In the genomic region with DNA sequence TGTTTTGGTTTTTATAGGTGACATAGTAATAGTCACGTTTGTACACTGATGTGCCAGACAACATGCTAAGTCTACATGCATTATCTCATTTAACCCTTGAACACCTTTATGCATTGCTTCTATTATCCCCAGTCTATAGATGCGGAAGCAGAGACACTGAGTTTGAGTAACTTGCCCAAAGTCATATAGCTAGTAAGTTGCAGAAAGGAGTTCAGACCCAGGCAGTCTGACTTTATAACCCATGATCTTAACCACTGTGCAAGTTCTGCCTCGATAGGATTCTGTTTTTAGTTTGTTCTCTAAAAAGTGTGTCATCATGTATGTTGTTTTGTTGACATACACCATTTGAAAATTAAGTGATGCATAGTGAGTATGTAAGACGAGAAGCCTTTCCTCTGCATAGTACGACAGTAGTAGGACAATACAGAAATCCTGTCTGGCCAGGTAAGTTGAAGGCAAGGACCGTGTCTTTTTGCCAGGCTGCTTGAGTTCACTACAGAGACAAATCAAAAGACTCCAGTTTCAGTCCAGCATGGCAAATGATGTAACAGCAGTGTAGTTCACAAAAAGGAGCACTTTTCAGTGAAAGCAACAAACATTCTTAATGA, we compare ENCODE assay signal across 29 cellular contexts. TPM values are rescaled to one million over a fixed set of nuclear protein-coding genes. Genes with fewer than 3 reads are reported as not detected.
DNase-seq lines count a peak whose midpoint lies in the region; ATAC-seq and TF ChIP-seq lines count a peak whose summit lies in the region.
"Had no signal": no experiment of that assay in that cellular context is flagged by ENCODE, and none has a peak within 500 bp of the region (broad histone marks: within the 10 kb centered on the region; RNA-seq: fewer than 3 reads in every experiment).

No MANE protein-coding gene starts in this region.

- H3K4me3 ChIP-seq in HEK293 (ENCODE audit: low read depth, low read length) (no peak overlapping the region), PC-9 (0 out of 2 replicates have a peak overlapping the region, but pooled peaks have one; percentile 68), mucosa of descending colon (no peak overlapping the region)
- H3K4me3 ChIP-seq: adrenal gland, body of pancreas, pancreas, Peyer's patch, right atrium auricular region, SJCRH30, upper lobe of left lung had no signal

- POLR2A ChIA-PET in HEK293 (lab: Yijun Ruan, JAX) (no interaction called here), PC-9 (lab: Charles Lee; ENCODE audit: unreplicated experiment) (no interaction called here)

- peaks cover 88% of the 10 kb centered on the region for H3K79me2 ChIP-seq in PC-9 (ENCODE audit: low read depth)

- H3K36me3 Mint-ChIP-seq in neural crest cell (ENCODE audit: low read depth) = peaks cover 8% of the 10 kb centered on the region
- H3K36me3 Mint-ChIP-seq: IgD-negative memory B cell; naive thymus-derived CD8-positive, alpha-beta T cell; T-cell had no signal

- H3K4me1 ChIP-seq in HEK293 (ENCODE audit: control insufficient read depth, insufficient read depth, low read length) = no peaks in the 10 kb centered on the region; the same call in 1 of the 2 replicates
- peaks cover 57% of the 10 kb centered on the region for H3K4me1 ChIP-seq in PC-9 (replicated peaks; ENCODE audit: insufficient read depth)
- H3K4me1 ChIP-seq in mucosa of descending colon (ENCODE audit: low read depth) = peaks cover 9% of the 10 kb centered on the region
- H3K4me1 ChIP-seq: SJCRH30 had no signal

- H3K9me3 ChIP-seq in HEK293 (ENCODE audit: control insufficient read depth, insufficient read depth, low read depth, low read length) (no peaks in the 10 kb centered on the region), PC-9 (ENCODE audit: insufficient read depth, low read depth) (no peaks in the 10 kb centered on the region; the same call in 1 of the 2 replicates), mucosa of descending colon (no peaks in the 10 kb centered on the region)
- H3K9me3 ChIP-seq: adrenal gland, body of pancreas, pancreas, Peyer's patch, right atrium auricular region, SJCRH30, upper lobe of left lung had no signal

- H3K27me3 ChIP-seq in PC-9 (ENCODE audit: insufficient read depth, low read depth) = no peaks in the 10 kb centered on the region
- H3K27me3 ChIP-seq: adrenal gland, body of pancreas, pancreas, Peyer's patch, right atrium auricular region, SJCRH30, upper lobe of left lung had no signal

- H3K27ac Mint-ChIP-seq in neural crest cell (ENCODE audit: unreplicated experiment) = no peak overlapping the region
- H3K27ac Mint-ChIP-seq: activated B cell treated with CpG ODN at 0.5 μM for 24 hours; activated naive CD4-positive, alpha-beta T cell treated with anti-CD3 and anti-CD28 coated beads for 36 hours; activated T-cell treated with anti-CD3 and anti-CD28 coated beads, Interleukin-2, amount 50 U/mL, for 72 hours; CD14-positive monocyte; IgD-negative memory B cell; naive thymus-derived CD8-positive, alpha-beta T cell; T-cell had no signal

- no peaks in the 10 kb centered on the region for H3K9me3 Mint-ChIP-seq in neural crest cell
- H3K9me3 Mint-ChIP-seq: activated B cell treated with CpG ODN at 0.5 μM for 24 hours; activated naive CD4-positive, alpha-beta T cell treated with anti-CD3 and anti-CD28 coated beads for 36 hours; activated T-cell treated with anti-CD3 and anti-CD28 coated beads, Interleukin-2, amount 50 U/mL, for 72 hours; T-cell had no signal

- H3K36me3 ChIP-seq in HEK293 (ENCODE audit: control insufficient read depth in 2 of 2, insufficient read depth in 1 of 2, low read length in 2 of 2) (no peaks in the 10 kb centered on the region), PC-9 (ENCODE audit: low read depth) (0 out of 2 replicates have a peak, but pooled peaks cover 10% of the 10 kb centered on the region), mucosa of descending colon (ENCODE audit: low read depth) (no peaks in the 10 kb centered on the region)
- H3K36me3 ChIP-seq: adrenal gland, pancreas, Peyer's patch, right atrium auricular region, SJCRH30, upper lobe of left lung had no signal

- H3K4me2 ChIP-seq in PC-9 = peak overlapping the region; percentile 79

- no peak for ATAC-seq in mucosa of descending colon
- no peak for ATAC-seq in HG03432 (IDR thresholded peaks at IDR 0.05; ENCODE audit: unreplicated experiment)
- ATAC-seq: activated T-cell treated with anti-CD3 and anti-CD28 coated beads, Interleukin-2, amount 50 U/mL, for 72 hours; body of pancreas; naive thymus-derived CD8-positive, alpha-beta T cell; pancreas; T-cell had no signal

- peaks cover 40% of the 10 kb centered on the region for H3K4me1 Mint-ChIP-seq in neural crest cell

- CTCF ChIA-PET in HEK293 (lab: Yijun Ruan, JAX) (interaction anchor here (0.6 to 0.7 kb wide), 3 partner anchors 41 to 260 kb away, joined by 3 to 4 read pairs (median 4); no protein-coding TSS in a partner anchor), PC-9 (lab: Charles Lee) (no interaction called here)

- intact Hi-C loops in PC-9 (cut with micrococcal nuclease; ENCODE audit: unreplicated experiment) = loop anchor here (10.0 kb wide), 1 partner anchor 198 kb away; the partner anchor contains the start of gene RDX
- intact Hi-C loops in mucosa of descending colon (cut with DNase I, micrococcal nuclease) = loop anchor here in 1 of 2 donors (10.0 kb wide), 1 partner anchor 152 kb away; no protein-coding TSS in a partner anchor

- no peak overlapping the region for H2AFZ ChIP-seq in PC-9

- no peak overlapping the region for H3K27ac ChIP-seq in HEK293 (ENCODE audit: extremely low read depth, low read depth, low read length)
- H3K27ac ChIP-seq in PC-9 = no peak overlapping the region
- H3K27ac ChIP-seq: adrenal gland, body of pancreas, pancreas, Peyer's patch, right atrium auricular region, SJCRH30, upper lobe of left lung had no signal

- H3K9me2 ChIP-seq in PC-9 (ENCODE audit: insufficient read depth) = no peaks in the 10 kb centered on the region

- H4K20me1 ChIP-seq in PC-9 (ENCODE audit: insufficient read depth) = peaks cover 3% of the 10 kb centered on the region; the same call in 1 of the 2 replicates

- H3F3A ChIP-seq in PC-9 (ENCODE audit: insufficient read depth, low read depth) = peaks cover 15% of the 10 kb centered on the region

- TF ChIP-seq CTCF in HEK293 (tag by site-specific recombination; IDR thresholded peaks at IDR 0.05) (no peak), PC-9 (conservative IDR thresholded peaks at IDR 0.05) (no peak), neural crest cell (conservative IDR thresholded peaks at IDR 0.05) (no peak), mucosa of descending colon (IDR thresholded peaks at IDR 0.05) (no peak)

- H3K4me3 Mint-ChIP-seq in neural crest cell = peak overlapping the region; percentile 36
- H3K4me3 Mint-ChIP-seq: activated B cell treated with CpG ODN at 0.5 μM for 24 hours; activated naive CD4-positive, alpha-beta T cell treated with anti-CD3 and anti-CD28 coated beads for 36 hours; activated T-cell treated with anti-CD3 and anti-CD28 coated beads, Interleukin-2, amount 50 U/mL, for 72 hours; CD14-positive monocyte; IgD-negative memory B cell; naive thymus-derived CD8-positive, alpha-beta T cell; T-cell had no signal

- BruUV-seq in PC-9 (replicated peaks; lab: Mats Ljungman, UMichigan) = no TSS peak

- peaks cover 5% of the 10 kb centered on the region for H3K27me3 Mint-ChIP-seq in neural crest cell (ENCODE audit: low read depth)

- DNase-seq in DMS79 treated with DMSO at 0.1 percent for 48 hours (lab: John Stamatoyannopoulos, UW) (peak; percentile 92), PC-9 (peak in 1 of 2 experiments; percentile 28), neural crest cell (ENCODE audit: low read depth, low spot score) (no peak), mucosa of descending colon (no peak), T1000 (lab: John Stamatoyannopoulos, UW) (no peak)
- DNase-seq: activated B cell treated with CpG ODN at 0.5 μM for 24 hours; activated CD4-positive, alpha-beta T cell treated with anti-CD3 and anti-CD28 coated beads, Interleukin-2, amount 50 U/mL, for 1 hour; activated naive CD4-positive, alpha-beta T cell treated with anti-CD3 and anti-CD28 coated beads for 36 hours; activated T-cell treated with anti-CD3 and anti-CD28 coated beads, Interleukin-2, amount 50 U/mL, for 72 hours; body of pancreas; EL; islet precursor cell; midbrain; naive thymus-derived CD8-positive, alpha-beta T cell; NCI-H1092; NCI-H1694 treated with DMSO at 0.1 percent for 48 hours; NCI-H446; pancreas; Peyer's patch; SJCRH30; stimulated activated CD4-positive, alpha-beta T cell treated with anti-CD3 and anti-CD28 coated beads, Interleukin-2, amount 100 ng/mL, for 24 hours; T-cell; upper lobe of left lung had no signal

TF ChIP-seq in HEK293, 187 proteins besides CTCF, POLR2A, EP300 and RAD21:
- TF ChIP-seq, protein P1, sequence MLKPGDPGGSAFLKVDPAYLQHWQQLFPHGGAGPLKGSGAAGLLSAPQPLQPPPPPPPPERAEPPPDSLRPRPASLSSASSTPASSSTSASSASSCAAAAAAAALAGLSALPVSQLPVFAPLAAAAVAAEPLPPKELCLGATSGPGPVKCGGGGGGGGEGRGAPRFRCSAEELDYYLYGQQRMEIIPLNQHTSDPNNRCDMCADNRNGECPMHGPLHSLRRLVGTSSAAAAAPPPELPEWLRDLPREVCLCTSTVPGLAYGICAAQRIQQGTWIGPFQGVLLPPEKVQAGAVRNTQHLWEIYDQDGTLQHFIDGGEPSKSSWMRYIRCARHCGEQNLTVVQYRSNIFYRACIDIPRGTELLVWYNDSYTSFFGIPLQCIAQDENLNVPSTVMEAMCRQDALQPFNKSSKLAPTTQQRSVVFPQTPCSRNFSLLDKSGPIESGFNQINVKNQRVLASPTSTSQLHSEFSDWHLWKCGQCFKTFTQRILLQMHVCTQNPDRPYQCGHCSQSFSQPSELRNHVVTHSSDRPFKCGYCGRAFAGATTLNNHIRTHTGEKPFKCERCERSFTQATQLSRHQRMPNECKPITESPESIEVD (tag by site-specific recombination; IDR thresholded peaks at IDR 0.05) = no peak
- TF ChIP-seq ZNF664 (tag by site-specific recombination; IDR thresholded peaks at IDR 0.05) = peak; percentile 57; the same call in 1 of the 2 replicates
TF ChIP-seq in HEK293: peak in this region for 1.

RNA-seq across cellular contexts. Expression of gene ZC3H12C, which starts 3.3 kb away (rescaled TPM):
- total RNA-seq in PC-9 (2021) (9.3 and 12.4 TPM in 2 replicates), neural crest cell (14.4 TPM in 2 replicates), mucosa of descending colon (10 to 100 TPM; 15.9 to 28.7 (median 21.5) TPM)
- total RNA-seq: activated naive CD4-positive, alpha-beta T cell treated with anti-CD3 and anti-CD28 coated beads for 36 hours had no signal
